2 cellular contexts compared by ENCODE assay signal in the genomic region with DNA sequence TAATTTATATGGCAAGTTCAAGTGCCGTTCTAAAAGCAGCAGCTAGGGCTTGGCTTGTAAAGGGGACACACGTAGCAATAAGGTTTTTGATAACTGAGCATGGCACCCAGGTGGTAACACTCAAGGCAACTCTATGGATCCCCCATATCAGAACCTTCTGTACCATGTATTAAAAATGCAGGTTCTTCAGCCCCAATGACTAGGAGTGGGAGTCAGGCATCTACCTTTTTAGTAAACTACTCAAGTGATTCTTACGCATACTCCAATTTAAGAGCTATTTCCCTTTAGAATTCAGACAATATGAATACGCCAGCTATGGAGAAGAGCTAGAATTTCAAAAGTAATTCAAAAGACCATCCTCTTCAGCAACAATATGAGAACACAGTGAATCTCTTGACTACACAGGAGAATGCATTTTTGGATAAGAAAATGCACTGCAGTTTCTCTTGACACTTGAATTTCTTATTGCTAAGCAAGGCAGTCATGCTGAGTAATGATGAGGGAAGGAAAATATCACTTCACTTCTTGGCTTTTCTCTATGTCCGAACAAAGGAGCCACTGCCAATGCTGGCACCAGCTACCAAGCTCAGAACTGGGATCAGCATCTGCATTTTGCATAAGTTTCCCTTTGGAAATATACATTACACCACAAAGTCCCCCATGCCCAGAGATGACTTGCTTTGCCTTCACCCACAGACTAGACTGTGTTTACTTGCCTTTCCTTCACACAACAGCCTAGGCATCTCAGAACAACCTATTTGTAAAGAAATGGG.
TF ChIP-seq lines count a peak whose summit lies in the region.

No MANE protein-coding gene starts in this region.

TF ChIP-seq in SK-N-SH treated with all-trans-retinoic acid at 6 μM for 48 hours, 23 proteins besides CTCF, POLR2A, EP300 and RAD21 (continued from another document):
- no peak for TF ChIP-seq ZNF8 (CRISPR knock-in tag; IDR thresholded peaks at IDR 0.05)
- TF ChIP-seq, protein P1, sequence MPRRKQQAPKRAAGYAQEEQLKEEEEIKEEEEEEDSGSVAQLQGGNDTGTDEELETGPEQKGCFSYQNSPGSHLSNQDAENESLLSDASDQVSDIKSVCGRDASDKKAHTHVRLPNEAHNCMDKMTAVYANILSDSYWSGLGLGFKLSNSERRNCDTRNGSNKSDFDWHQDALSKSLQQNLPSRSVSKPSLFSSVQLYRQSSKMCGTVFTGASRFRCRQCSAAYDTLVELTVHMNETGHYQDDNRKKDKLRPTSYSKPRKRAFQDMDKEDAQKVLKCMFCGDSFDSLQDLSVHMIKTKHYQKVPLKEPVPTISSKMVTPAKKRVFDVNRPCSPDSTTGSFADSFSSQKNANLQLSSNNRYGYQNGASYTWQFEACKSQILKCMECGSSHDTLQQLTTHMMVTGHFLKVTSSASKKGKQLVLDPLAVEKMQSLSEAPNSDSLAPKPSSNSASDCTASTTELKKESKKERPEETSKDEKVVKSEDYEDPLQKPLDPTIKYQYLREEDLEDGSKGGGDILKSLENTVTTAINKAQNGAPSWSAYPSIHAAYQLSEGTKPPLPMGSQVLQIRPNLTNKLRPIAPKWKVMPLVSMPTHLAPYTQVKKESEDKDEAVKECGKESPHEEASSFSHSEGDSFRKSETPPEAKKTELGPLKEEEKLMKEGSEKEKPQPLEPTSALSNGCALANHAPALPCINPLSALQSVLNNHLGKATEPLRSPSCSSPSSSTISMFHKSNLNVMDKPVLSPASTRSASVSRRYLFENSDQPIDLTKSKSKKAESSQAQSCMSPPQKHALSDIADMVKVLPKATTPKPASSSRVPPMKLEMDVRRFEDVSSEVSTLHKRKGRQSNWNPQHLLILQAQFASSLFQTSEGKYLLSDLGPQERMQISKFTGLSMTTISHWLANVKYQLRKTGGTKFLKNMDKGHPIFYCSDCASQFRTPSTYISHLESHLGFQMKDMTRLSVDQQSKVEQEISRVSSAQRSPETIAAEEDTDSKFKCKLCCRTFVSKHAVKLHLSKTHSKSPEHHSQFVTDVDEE (CRISPR knock-in tag; IDR thresholded peaks at IDR 0.05) = no peak

TF ChIP-seq in SK-N-SH, 30 proteins besides CTCF, POLR2A, EP300 and RAD21 (continued from another document):
- TF ChIP-seq NFIC (IDR thresholded peaks at IDR 0.05; ENCODE audit: borderline replicate concordance) (no peak), TAF1 (IDR thresholded peaks at IDR 0.05; ENCODE audit: borderline replicate concordance, low read depth, low read length) (no peak), GABPA (IDR thresholded peaks at IDR 0.05; ENCODE audit: low read depth) (no peak), FOXJ3 (CRISPR knock-in tag; IDR thresholded peaks at IDR 0.05) (no peak), RCOR1 (IDR thresholded peaks at IDR 0.05; ENCODE audit: low read length) (no peak), MXI1 (IDR thresholded peaks at IDR 0.05; ENCODE audit: low read depth, low read length) (no peak), MEF2A (IDR thresholded peaks at IDR 0.05; ENCODE audit: borderline replicate concordance, low read depth) (no peak), FOSL2 (IDR thresholded peaks at IDR 0.05; ENCODE audit: borderline replicate concordance, low read depth) (no peak), POLR2AphosphoS5 (IDR thresholded peaks at IDR 0.05; ENCODE audit: low read depth, low read length) (no peak), RXRA (IDR thresholded peaks at IDR 0.05; ENCODE audit: borderline replicate concordance, low read depth) (no peak)
- TF ChIP-seq, protein P2, sequence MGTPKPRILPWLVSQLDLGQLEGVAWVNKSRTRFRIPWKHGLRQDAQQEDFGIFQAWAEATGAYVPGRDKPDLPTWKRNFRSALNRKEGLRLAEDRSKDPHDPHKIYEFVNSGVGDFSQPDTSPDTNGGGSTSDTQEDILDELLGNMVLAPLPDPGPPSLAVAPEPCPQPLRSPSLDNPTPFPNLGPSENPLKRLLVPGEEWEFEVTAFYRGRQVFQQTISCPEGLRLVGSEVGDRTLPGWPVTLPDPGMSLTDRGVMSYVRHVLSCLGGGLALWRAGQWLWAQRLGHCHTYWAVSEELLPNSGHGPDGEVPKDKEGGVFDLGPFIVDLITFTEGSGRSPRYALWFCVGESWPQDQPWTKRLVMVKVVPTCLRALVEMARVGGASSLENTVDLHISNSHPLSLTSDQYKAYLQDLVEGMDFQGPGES (IDR thresholded peaks at IDR 0.05; ENCODE audit: low read depth, low read length) = no peak
- TF ChIP-seq, protein P3, sequence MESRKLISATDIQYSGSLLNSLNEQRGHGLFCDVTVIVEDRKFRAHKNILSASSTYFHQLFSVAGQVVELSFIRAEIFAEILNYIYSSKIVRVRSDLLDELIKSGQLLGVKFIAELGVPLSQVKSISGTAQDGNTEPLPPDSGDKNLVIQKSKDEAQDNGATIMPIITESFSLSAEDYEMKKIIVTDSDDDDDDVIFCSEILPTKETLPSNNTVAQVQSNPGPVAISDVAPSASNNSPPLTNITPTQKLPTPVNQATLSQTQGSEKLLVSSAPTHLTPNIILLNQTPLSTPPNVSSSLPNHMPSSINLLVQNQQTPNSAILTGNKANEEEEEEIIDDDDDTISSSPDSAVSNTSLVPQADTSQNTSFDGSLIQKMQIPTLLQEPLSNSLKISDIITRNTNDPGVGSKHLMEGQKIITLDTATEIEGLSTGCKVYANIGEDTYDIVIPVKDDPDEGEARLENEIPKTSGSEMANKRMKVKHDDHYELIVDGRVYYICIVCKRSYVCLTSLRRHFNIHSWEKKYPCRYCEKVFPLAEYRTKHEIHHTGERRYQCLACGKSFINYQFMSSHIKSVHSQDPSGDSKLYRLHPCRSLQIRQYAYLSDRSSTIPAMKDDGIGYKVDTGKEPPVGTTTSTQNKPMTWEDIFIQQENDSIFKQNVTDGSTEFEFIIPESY (IDR thresholded peaks at IDR 0.05; ENCODE audit: borderline replicate concordance, low read depth) = no peak
TF ChIP-seq in SK-N-SH: peak in this region for 0.
